13 cellular contexts compared by ENCODE assay signal in genomic region chr15:78018445-78018844, GRCh38. TPM values are rescaled to one million over a fixed set of nuclear protein-coding genes. Genes with fewer than 3 reads are reported as not detected.
DNase-seq lines count a peak whose midpoint lies in the region; ATAC-seq, FAIRE-seq and TF ChIP-seq lines count a peak whose summit lies in the region.
"Had no signal": no experiment of that assay in that cellular context is flagged by ENCODE, and none has a peak within 500 bp of the region (broad histone marks: within the 10 kb centered on the region; RNA-seq: fewer than 3 reads in every experiment).

No MANE protein-coding gene starts in this region.

- no peak for FAIRE-seq in pancreas (lab: Jason Lieb, UNC)

- DNase-seq in CD14-positive monocyte (ENCODE audit: low spot score) (no peak), HL-60 (ENCODE audit: low read depth in 1 of 2, low spot score in 1 of 2) (no peak), erythroblast (lab: John Stamatoyannopoulos, UW) (peak; percentile 29 to 53), pancreas (no peak), A673 (ENCODE audit: low spot score) (no peak), COLO668 (lab: John Stamatoyannopoulos, UW; ENCODE audit: unreplicated experiment) (no peak)
- no peak for DNase-seq in activated CD4-positive, alpha-beta memory T cell treated with anti-CD3 and anti-CD28 coated beads, Interleukin-2, amount 10 ng/mL, durations not matched to agents 7 days and 5 days
- DNase-seq: DND-41, NCI-H1694, SHP77 treated with DMSO at 0.1 percent for 48 hours, T-helper 9 cell had no signal

- peak overlapping the region; percentile 68 for H3K27ac ChIP-seq in HL-60 (replicated peaks)
- peak overlapping the region; percentile 25 to 53 (median 34) for H3K27ac ChIP-seq in pancreas
- no peak overlapping the region for H3K27ac ChIP-seq in A673 (ENCODE audit: low read depth, low read length, poor library complexity, severe bottlenecking)

- H3K9me3 ChIP-seq in pancreas (no peaks in the 10 kb centered on the region), A673 (ENCODE audit: low read depth, low read length, poor library complexity, severe bottlenecking) (no peaks in the 10 kb centered on the region)

- H3K9me3 Mint-ChIP-seq in CD14-positive monocyte: peaks cover 0 to 2% (median 0%) of the 10 kb centered on the region in 7 donors
- no peaks in the 10 kb centered on the region for H3K9me3 Mint-ChIP-seq in activated CD4-positive, alpha-beta memory T cell treated with anti-CD3 and anti-CD28 coated beads, Interleukin-2, amount 10 ng/mL, durations not matched to agents 7 days and 5 days
- H3K9me3 Mint-ChIP-seq: stimulated activated naive CD8-positive, alpha-beta T cell treated with anti-CD3 and anti-CD28 coated beads, Interleukin-15, Interleukin-2, amounts not matched to agents 100 ng/mL and 50 ng/mL, for 24 hours had no signal

- peak overlapping the region in 4 of 7 donors; percentile 18 to 93 (median 55) for H3K27ac Mint-ChIP-seq in CD14-positive monocyte
- H3K27ac Mint-ChIP-seq in activated CD4-positive, alpha-beta memory T cell treated with anti-CD3 and anti-CD28 coated beads, Interleukin-2, amount 10 ng/mL, durations not matched to agents 7 days and 5 days: no peak overlapping the region
- H3K27ac Mint-ChIP-seq: progenitor cell of endocrine pancreas had no signal

- no peaks in the 10 kb centered on the region for H3K27me3 Mint-ChIP-seq in CD14-positive monocyte (ENCODE audit: low read depth in 3 of 3)
- H3K27me3 Mint-ChIP-seq in activated CD4-positive, alpha-beta memory T cell treated with anti-CD3 and anti-CD28 coated beads, Interleukin-2, amount 10 ng/mL, durations not matched to agents 7 days and 5 days: no peaks in the 10 kb centered on the region
- H3K27me3 Mint-ChIP-seq: progenitor cell of endocrine pancreas; stimulated activated naive CD8-positive, alpha-beta T cell treated with anti-CD3 and anti-CD28 coated beads, Interleukin-15, Interleukin-2, amounts not matched to agents 100 ng/mL and 50 ng/mL, for 24 hours had no signal

- TF ChIP-seq CTCF in CD14-positive monocyte (IDR thresholded peaks at IDR 0.05): no peak
- TF ChIP-seq CTCF in HL-60 (IDR thresholded peaks at IDR 0.05; ENCODE audit: insufficient read depth, low read length): no peak
- no peak for TF ChIP-seq CTCF in pancreas (IDR thresholded peaks at IDR 0.05)
- TF ChIP-seq CTCF in A673 (conservative IDR thresholded peaks at IDR 0.05; ENCODE audit: low read depth, low read length): no peak

- no peak for TF ChIP-seq POLR2A in erythroblast (IDR thresholded peaks at IDR 0.05; ENCODE audit: low read length)

- peak; percentile 34 to 76 (median 66) for ATAC-seq in pancreas

- BruUV-seq in A673 (replicated peaks; lab: Mats Ljungman, UMichigan): no TSS peak

- peaks cover 18% of the 10 kb centered on the region for H3K4me1 Mint-ChIP-seq in CD14-positive monocyte
- H3K4me1 Mint-ChIP-seq in activated CD4-positive, alpha-beta memory T cell treated with anti-CD3 and anti-CD28 coated beads, Interleukin-2, amount 10 ng/mL, durations not matched to agents 7 days and 5 days: peaks cover 22% of the 10 kb centered on the region

- H3K4me1 ChIP-seq in pancreas (peaks cover 20 to 42% (median 21%) of the 10 kb centered on the region in 3 donors), A673 (ENCODE audit: insufficient read depth, low read length, poor library complexity, severe bottlenecking) (no peaks in the 10 kb centered on the region)

- peaks cover 66 to 74% of the 10 kb centered on the region in 2 donors for H3K36me3 Mint-ChIP-seq in CD14-positive monocyte
- H3K36me3 Mint-ChIP-seq in activated CD4-positive, alpha-beta memory T cell treated with anti-CD3 and anti-CD28 coated beads, Interleukin-2, amount 10 ng/mL, durations not matched to agents 7 days and 5 days (ENCODE audit: low read depth): peaks cover 69% of the 10 kb centered on the region

- CTCF ChIA-PET in A673 (lab: Charles Lee): no interaction called here
- CTCF ChIA-PET in activated CD4-positive, alpha-beta memory T cell treated with anti-CD3 and anti-CD28 coated beads, Interleukin-2, amount 10 ng/mL, durations not matched to agents 7 days and 5 days (lab: Charles Lee): interaction anchor here (0.6 to 2.3 kb wide), 5 partner anchors 16 to 177 kb away, joined by 3 to 14 read pairs (median 5); no protein-coding TSS in a partner anchor

- intact Hi-C loops in CD14-positive monocyte (cut with micrococcal nuclease) (no loop called here), pancreas (cut with DNase I) (no loop called here), A673 (cut with micrococcal nuclease; ENCODE audit: unreplicated experiment) (no loop called here)

- H3K36me3 ChIP-seq in pancreas (peaks cover 0 to 9% (median 4%) of the 10 kb centered on the region in 3 donors), A673 (ENCODE audit: insufficient read depth, low read length, poor library complexity, severe bottlenecking) (peaks cover 23% of the 10 kb centered on the region)

- POLR2A ChIA-PET in A673 (lab: Charles Lee; ENCODE audit: low non-redundant PET): no interaction called here
- POLR2A ChIA-PET in activated CD4-positive, alpha-beta memory T cell treated with anti-CD3 and anti-CD28 coated beads, Interleukin-2, amount 10 ng/mL, durations not matched to agents 7 days and 5 days (lab: Charles Lee): interaction anchor here (1.0 to 2.5 kb wide), 4 partner anchors 15 to 420 kb away, joined by 3 to 16 read pairs (median 3); partner anchors contain the start of gene IREB2

- H3K27me3 ChIP-seq in HL-60 (ENCODE audit: insufficient read depth, poor library complexity, severe bottlenecking) (no peaks in the 10 kb centered on the region), pancreas (no peaks in the 10 kb centered on the region), A673 (replicated peaks; ENCODE audit: insufficient read depth, low read depth, low read length, poor library complexity) (no peaks in the 10 kb centered on the region)

- no peak overlapping the region for H3K4me3 Mint-ChIP-seq in CD14-positive monocyte
- no peak overlapping the region for H3K4me3 Mint-ChIP-seq in activated CD4-positive, alpha-beta memory T cell treated with anti-CD3 and anti-CD28 coated beads, Interleukin-2, amount 10 ng/mL, durations not matched to agents 7 days and 5 days
- H3K4me3 Mint-ChIP-seq: stimulated activated naive CD8-positive, alpha-beta T cell treated with anti-CD3 and anti-CD28 coated beads, Interleukin-15, Interleukin-2, amounts not matched to agents 100 ng/mL and 50 ng/mL, for 24 hours had no signal

- H3K4me3 ChIP-seq in HL-60 (replicated peaks; ENCODE audit: insufficient read depth, low read length): no peak overlapping the region
- no peak overlapping the region for H3K4me3 ChIP-seq in pancreas
- H3K4me3 ChIP-seq in A673 (ENCODE audit: low read depth, low read length, poor library complexity, severe bottlenecking): no peak overlapping the region

- 29 to 33% methylated on average over 4 of the region's 4 CpGs for WGBS in pancreas, 2 donors

RNA-seq across cellular contexts. Expression of gene TBC1D2B, which starts 59.1 kb away (rescaled TPM):
- polyA plus RNA-seq in CD14-positive monocyte (1 to 10 TPM; 5.9 to 6.2 TPM), pancreas (10 to 100 TPM; 13.4 to 13.8 TPM)
- total RNA-seq in pancreas (10 to 100 TPM; 16.1 to 35.8 (median 27.0) TPM), A673 (2021) (26.0 and 29.4 TPM in 2 replicates)
- 100 to 1,000 TPM in 1 of 2 experiments, 10 to 100 TPM in 1; 97.1 to 101 TPM for total RNA-seq in activated CD4-positive, alpha-beta memory T cell treated with anti-CD3 and anti-CD28 coated beads, Interleukin-2, amount 10 ng/mL, durations not matched to agents 7 days and 5 days

Comparison
In these comparisons a context has a peak if more than half of its experiments do, and no peak if none do; other contexts are left out.
1. DNase-seq: peak in erythroblast (2 of 2); none in CD14-positive monocyte (single experiment), HL-60 (0 of 2), pancreas (0 of 6), A673 (single experiment), activated CD4-positive, alpha-beta memory T cell treated with anti-CD3 and anti-CD28 coated beads, Interleukin-2, amount 10 ng/mL, durations not matched to agents 7 days and 5 days (single experiment) and COLO668 (single experiment).